Comparison of ENCODE assay signal across 33 cellular contexts in genomic region chr17:74695629-74696028, GRCh38. TPM values are rescaled to one million over a fixed set of nuclear protein-coding genes. Genes with fewer than 3 reads are reported as not detected.
"Had no signal": no experiment of that assay in that cellular context is flagged by ENCODE, and none has a peak within 500 bp of the region (broad histone marks: within the 10 kb centered on the region; RNA-seq: fewer than 3 reads in every experiment).

No MANE protein-coding gene starts in this region.

- H3K27me3 ChIP-seq: colonic mucosa, left lung, right atrium auricular region, transverse colon, upper lobe of right lung, uterus had no signal

- H3K27ac Mint-ChIP-seq: mesothelial cell of epicardium; natural killer cell treated with Interleukin-12 subunit alpha and Interleukin-12 subunit beta and Interleukin-15 and Interleukin-18, amount 100 ng/mL, for 72 hours; neural progenitor cell; stimulated activated naive CD8-positive, alpha-beta T cell treated with anti-CD3 and anti-CD28 coated beads, Interleukin-15, amount 100 ng/mL, for 72 hours had no signal

- H3K36me3 Mint-ChIP-seq: mesothelial cell of epicardium; natural killer cell treated with Interleukin-12 subunit alpha and Interleukin-12 subunit beta and Interleukin-15 and Interleukin-18, amount 100 ng/mL, for 72 hours; neural progenitor cell had no signal

- ATAC-seq: heart right ventricle; left cardiac atrium; left lung; mucosa of descending colon; natural killer cell treated with Interleukin-12 subunit alpha and Interleukin-12 subunit beta and Interleukin-15 and Interleukin-18, amount 100 ng/mL, for 72 hours; stimulated activated naive CD8-positive, alpha-beta T cell treated with anti-CD3 and anti-CD28 coated beads, Interleukin-15, amount 100 ng/mL, for 72 hours; upper lobe of right lung had no signal

- H2AFZ ChIP-seq: neural progenitor cell had no signal

- H3K4me1 Mint-ChIP-seq: mesothelial cell of epicardium; neural progenitor cell; stimulated activated naive CD8-positive, alpha-beta T cell treated with anti-CD3 and anti-CD28 coated beads, Interleukin-15, amount 100 ng/mL, for 72 hours had no signal

- H3K4me1 ChIP-seq: colonic mucosa, esophagus squamous epithelium, neural progenitor cell, prostate gland, right atrium auricular region, sigmoid colon, suprapubic skin, transverse colon, uterus had no signal

- H3K4me2 ChIP-seq: neural progenitor cell had no signal

- DNase-seq: colonic mucosa; effector CD8-positive, alpha-beta T cell; erythroblast; esophagus squamous epithelium; foreskin melanocyte; glutamatergic neuron; heart right ventricle; hippocampal formation; left cardiac atrium; left lung; mesenchymal stem cell; mucosa of descending colon; naive B cell; nucleus accumbens; sigmoid colon; stimulated activated CD4-positive, alpha-beta T cell treated with anti-CD3 and anti-CD28 coated beads, Interleukin-4, amount 100 ng/mL, for 4 hours; stimulated activated naive CD4-positive, alpha-beta T cell; stimulated activated naive CD8-positive, alpha-beta T cell treated with anti-CD3 and anti-CD28 coated beads, Interleukin-15, amount 100 ng/mL, for 72 hours; transverse colon; upper lobe of right lung; uterus had no signal

- FAIRE-seq: endometrium, islet of Langerhans had no signal

- H3K4me3 ChIP-seq: colonic mucosa, esophagus squamous epithelium, heart right ventricle, left lung, mucosa of descending colon, neural progenitor cell, prostate gland, right atrium auricular region, sigmoid colon, suprapubic skin, transverse colon, upper lobe of right lung, uterus had no signal

- H3K4me3 Mint-ChIP-seq: dendritic cell treated with granulocyte-macrophage colony-stimulating factor and Interleukin-4, amounts not matched to agents 40 ng/mL and 50 ng/mL, for 4 days; mesothelial cell of epicardium; natural killer cell treated with Interleukin-12 subunit alpha and Interleukin-12 subunit beta and Interleukin-15 and Interleukin-18, amount 100 ng/mL, for 72 hours; neural progenitor cell; stimulated activated naive CD8-positive, alpha-beta T cell treated with anti-CD3 and anti-CD28 coated beads, Interleukin-15, amount 100 ng/mL, for 72 hours had no signal

- H3K36me3 ChIP-seq: colonic mucosa, esophagus squamous epithelium, neural progenitor cell, prostate gland, right atrium auricular region, sigmoid colon, suprapubic skin, transverse colon, upper lobe of right lung, uterus had no signal

- H3K9ac ChIP-seq: neural progenitor cell had no signal

- H3K9me3 ChIP-seq: colonic mucosa, esophagus squamous epithelium, heart right ventricle, left lung, mucosa of descending colon, prostate gland, right atrium auricular region, sigmoid colon, suprapubic skin, transverse colon, upper lobe of right lung, uterus had no signal

- H3K9me3 Mint-ChIP-seq: dendritic cell treated with granulocyte-macrophage colony-stimulating factor and Interleukin-4, amounts not matched to agents 40 ng/mL and 50 ng/mL, for 4 days; mesothelial cell of epicardium; natural killer cell treated with Interleukin-12 subunit alpha and Interleukin-12 subunit beta and Interleukin-15 and Interleukin-18, amount 100 ng/mL, for 72 hours; neural progenitor cell; stimulated activated naive CD8-positive, alpha-beta T cell treated with anti-CD3 and anti-CD28 coated beads, Interleukin-15, amount 100 ng/mL, for 72 hours had no signal

- H3K27ac ChIP-seq: colonic mucosa, esophagus squamous epithelium, heart right ventricle, left lung, neural progenitor cell, prostate gland, right atrium auricular region, sigmoid colon, suprapubic skin, transverse colon, upper lobe of right lung, uterus had no signal

RNA-seq across cellular contexts. Expression of gene CD300LF, which starts 17.1 kb away (rescaled TPM):
- total RNA-seq: kidney epithelial cell, lung microvascular endothelial cell, mesothelial cell of epicardium, osteocyte, suprapubic skin had no signal

RNA-seq across cellular contexts. Expression of gene RAB37, which starts 41.4 kb away (rescaled TPM):
- total RNA-seq: kidney epithelial cell, osteocyte had no signal
